In the genomic region with DNA sequence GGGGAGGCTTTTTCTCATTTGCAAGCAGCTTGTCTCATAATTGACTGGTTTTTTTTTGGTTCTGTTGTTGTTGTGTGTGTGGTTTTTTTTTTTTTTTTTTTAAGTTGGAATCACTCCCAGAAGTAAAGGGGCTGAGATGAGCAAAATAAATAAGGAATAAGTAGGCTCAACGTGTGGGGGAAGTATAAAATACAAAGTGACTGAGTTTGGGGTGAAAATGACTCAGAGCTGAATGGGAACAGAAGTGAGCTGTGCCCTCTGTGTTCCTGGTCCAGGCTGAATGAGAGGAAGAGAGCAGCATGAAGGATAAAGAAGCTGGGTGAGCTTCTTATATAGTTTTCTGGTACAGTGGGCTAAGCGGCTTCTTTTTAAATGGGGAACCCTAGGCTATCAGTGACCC, we compare ENCODE assay signal across 18 cellular contexts.
DNase-seq lines count a peak whose midpoint lies in the region; TF ChIP-seq lines count a peak whose summit lies in the region.
"Had no signal": no experiment of that assay in that cellular context is flagged by ENCODE, and none has a peak within 500 bp of the region (broad histone marks: within the 10 kb centered on the region; RNA-seq: fewer than 3 reads in every experiment).

No MANE protein-coding gene starts in this region.

- H3K4me3 ChIP-seq in H7 (ENCODE audit: insufficient read depth, low read depth, low read length), result no peak overlapping the region
- H3K4me3 ChIP-seq: right atrium auricular region, tibial nerve had no signal

- peak overlapping the region; percentile 6 for H3K27ac Mint-ChIP-seq in progenitor cell of endocrine pancreas
- H3K27ac Mint-ChIP-seq: naive B cell had no signal

- no peaks in the 10 kb centered on the region for H3K4me1 Mint-ChIP-seq in progenitor cell of endocrine pancreas (ENCODE audit: low read depth)
- H3K4me1 Mint-ChIP-seq: naive B cell had no signal

- DNase-seq in DMS79 (lab: John Stamatoyannopoulos, UW) (peak; percentile 39), NCI-H1105 (lab: John Stamatoyannopoulos, UW) (peak; percentile 33), fibroblast of gingiva (ENCODE audit: low read depth) (peak; percentile 7), progenitor cell of endocrine pancreas (ENCODE audit: low spot score, unreplicated experiment) (no peak), H7 (no peak), MV-4-11 (lab: John Stamatoyannopoulos, UW) (no peak)
- no peak for DNase-seq in activated naive CD4-positive, alpha-beta T cell treated with anti-CD3 and anti-CD28 coated beads, Interleukin-2, amount 50 U/mL, for 16 hours
- DNase-seq in stimulated activated CD4-positive, alpha-beta T cell treated with anti-CD3 and anti-CD28 coated beads, Interleukin-2, amount 100 ng/mL, for 24 hours, result no peak
- DNase-seq: activated CD4-positive, alpha-beta T cell treated with anti-CD3 and anti-CD28 coated beads, Interleukin-2, amount 50 U/mL, for 4 hours; activated T-cell treated with anti-CD3 and anti-CD28 coated beads, Interleukin-2, amount 50 U/mL, for 48 hours; AML-193; dermis blood vessel endothelial cell; naive B cell; NCI-H1092; NCI-H226; stimulated activated CD4-positive, alpha-beta T cell treated with anti-CD3 and anti-CD28 coated beads, Interleukin-2, amount 100 ng/mL, for 48 hours had no signal

- no peaks in the 10 kb centered on the region for H3K36me3 Mint-ChIP-seq in progenitor cell of endocrine pancreas (ENCODE audit: insufficient read depth)
- H3K36me3 Mint-ChIP-seq: naive B cell had no signal

- H3K4me3 Mint-ChIP-seq in progenitor cell of endocrine pancreas (ENCODE audit: low read depth), result no peak overlapping the region
- H3K4me3 Mint-ChIP-seq: naive B cell had no signal

- no peaks in the 10 kb centered on the region for H3K27me3 ChIP-seq in H7 (ENCODE audit: control insufficient read depth, insufficient read depth, low read length)
- H3K27me3 ChIP-seq: right atrium auricular region, tibial nerve had no signal

- H3K9me3 Mint-ChIP-seq in progenitor cell of endocrine pancreas (ENCODE audit: low read depth), result no peaks in the 10 kb centered on the region

- H3K36me3 ChIP-seq in H7 (replicated peaks; ENCODE audit: control insufficient read depth, insufficient read depth, low read length), result no peaks in the 10 kb centered on the region
- H3K36me3 ChIP-seq: right atrium auricular region, tibial nerve had no signal

- H3K27me3 Mint-ChIP-seq in progenitor cell of endocrine pancreas, result peaks cover 50% of the 10 kb centered on the region

- TF ChIP-seq CTCF in progenitor cell of endocrine pancreas (IDR thresholded peaks at IDR 0.05; ENCODE audit: unreplicated experiment), result no peak

Comparison
In these comparisons a context has a peak if more than half of its experiments do, and no peak if none do; other contexts are left out.
1. DNase-seq: peak in DMS79 (single experiment), NCI-H1105 (single experiment) and fibroblast of gingiva (single experiment); none in progenitor cell of endocrine pancreas (single experiment), H7 (single experiment), activated naive CD4-positive, alpha-beta T cell treated with anti-CD3 and anti-CD28 coated beads, Interleukin-2, amount 50 U/mL, for 16 hours (single experiment), MV-4-11 (single experiment) and stimulated activated CD4-positive, alpha-beta T cell treated with anti-CD3 and anti-CD28 coated beads, Interleukin-2, amount 100 ng/mL, for 24 hours (0 of 2).